ENCODE assay signal across 8 cellular contexts in genomic region chr3:184332370-184333090, GRCh38. TPM values are rescaled to one million over a fixed set of nuclear protein-coding genes. Genes with fewer than 3 reads are reported as not detected.
A peak's percentile ranks its signal among the peaks of the same experiment; 100 is the strongest.
DNase-seq lines count a peak whose midpoint lies in the region; TF ChIP-seq lines count a peak whose summit lies in the region.

No MANE protein-coding gene starts in this region.

- TF ChIP-seq EP300 in SK-N-SH (IDR thresholded peaks at IDR 0.05; ENCODE audit: borderline replicate concordance in 1 of 2, low read depth in 1 of 2, low read length in 1 of 2), result no peak

- no peaks in the 10 kb centered on the region for H3K9me2 ChIP-seq in SK-N-SH

- no peaks in the 10 kb centered on the region for H3K27me3 Mint-ChIP-seq in osteocyte (ENCODE audit: unreplicated experiment)

- H3K27ac Mint-ChIP-seq in osteocyte (ENCODE audit: unreplicated experiment), result peak overlapping the region; percentile 56

- TF ChIP-seq RAD21 in SK-N-SH (IDR thresholded peaks at IDR 0.05; ENCODE audit: low read length), result no peak

- peaks cover 57% of the 10 kb centered on the region for H3K36me3 Mint-ChIP-seq in osteocyte (ENCODE audit: unreplicated experiment)

- H3K4me2 ChIP-seq in SK-N-SH, result peak overlapping the region; percentile 48

- CTCF ChIA-PET in SK-N-SH (lab: Yijun Ruan, JAX), result no interaction called here

- DNase-seq in ELR (ENCODE audit: low read depth) (peak; percentile 98), SK-N-SH (no peak), epithelial cell of proximal tubule (ENCODE audit: low read depth) (peak; percentile 74), osteocyte (ENCODE audit: extremely low spot score, unreplicated experiment) (no peak), HUDEP-2 (lab: John Stamatoyannopoulos, UW; ENCODE audit: unreplicated experiment in 76 of 76) (no peak), COLO668 (lab: John Stamatoyannopoulos, UW; ENCODE audit: unreplicated experiment) (no peak), BE2C (no peak)
- no peak for DNase-seq in activated effector memory CD4-positive, alpha-beta T cell treated with anti-CD3 and anti-CD28 coated beads, Interleukin-2, amount 50 U/mL, for 16 hours

- no peak overlapping the region for H2AFZ ChIP-seq in SK-N-SH (ENCODE audit: low read depth)

- peaks cover 59% of the 10 kb centered on the region for H3K79me2 ChIP-seq in SK-N-SH (ENCODE audit: insufficient read depth)

- no peaks in the 10 kb centered on the region for H3K9me3 Mint-ChIP-seq in osteocyte (ENCODE audit: unreplicated experiment)

- H3K9me3 ChIP-seq in SK-N-SH (no peaks in the 10 kb centered on the region), BE2C (no peaks in the 10 kb centered on the region)

- H3K4me3 ChIP-seq in SK-N-SH (ENCODE audit: low read depth in 2 of 2, low read length in 1 of 2) (no peak overlapping the region), epithelial cell of proximal tubule (ENCODE audit: low read depth, low read length) (no peak overlapping the region), BE2C (ENCODE audit: low read depth, low read length) (no peak overlapping the region)

- H3K9ac ChIP-seq in SK-N-SH, result peak overlapping the region; percentile 53

- TF ChIP-seq CTCF in SK-N-SH (IDR thresholded peaks at IDR 0.05), result no peak
- TF ChIP-seq CTCF in epithelial cell of proximal tubule (conservative IDR thresholded peaks at IDR 0.05; ENCODE audit: low read depth, low read length), result no peak
- no peak for TF ChIP-seq CTCF in osteocyte (IDR thresholded peaks at IDR 0.05)
- TF ChIP-seq CTCF in BE2C (IDR thresholded peaks at IDR 0.05; ENCODE audit: low read depth, low read length), result no peak

- peak overlapping the region; percentile 41 to 90 for H3K27ac ChIP-seq in SK-N-SH (ENCODE audit: low read depth in 2 of 2, low read length in 1 of 2)

- peaks cover 78% of the 10 kb centered on the region for H3F3A ChIP-seq in SK-N-SH (replicated peaks; ENCODE audit: insufficient read depth)

- peaks cover 23% of the 10 kb centered on the region for H4K20me1 ChIP-seq in SK-N-SH (ENCODE audit: insufficient read depth)

- WGBS in SK-N-SH (ENCODE audit: low lambda C conversion rate), result 41% methylated on average over 10 of the region's 10 CpGs

- peaks cover 22 to 38% of the 10 kb centered on the region in 2 experiments; a peak in 3 of 4 replicates for H3K4me1 ChIP-seq in SK-N-SH (ENCODE audit: control insufficient read depth in 1 of 2, insufficient read depth in 2 of 2, low read depth in 1 of 2, low read length in 1 of 2)
- H3K4me1 ChIP-seq in BE2C, result peaks cover 12% of the 10 kb centered on the region

- H3K4me1 Mint-ChIP-seq in osteocyte (ENCODE audit: unreplicated experiment), result peaks cover 25% of the 10 kb centered on the region

- H3K27me3 ChIP-seq in SK-N-SH (ENCODE audit: insufficient read depth) (no peaks in the 10 kb centered on the region), BE2C (no peaks in the 10 kb centered on the region)

- POLR2A ChIA-PET in SK-N-SH (lab: Yijun Ruan, JAX), result no interaction called here

- H3K4me3 Mint-ChIP-seq in osteocyte (ENCODE audit: unreplicated experiment), result no peak overlapping the region

- H3K36me3 ChIP-seq in SK-N-SH (replicated peaks in 1 of 2; ENCODE audit: control insufficient read depth in 1 of 2, insufficient read depth in 2 of 2, low read length in 1 of 2) (peaks cover 60 to 65% of the 10 kb centered on the region in 2 experiments), BE2C (peaks cover 80% of the 10 kb centered on the region)

TF ChIP-seq in SK-N-SH, 30 proteins besides CTCF, POLR2A, EP300 and RAD21 (continues in another document):
- TF ChIP-seq PBX3 (IDR thresholded peaks at IDR 0.05), result peak; percentile 33; the same call in 1 of the 2 replicates
- TF ChIP-seq TEAD4 (IDR thresholded peaks at IDR 0.05; ENCODE audit: borderline replicate concordance, insufficient read depth), result peak; percentile 69; the same call in 1 of the 2 replicates
- TF ChIP-seq, protein P1, sequence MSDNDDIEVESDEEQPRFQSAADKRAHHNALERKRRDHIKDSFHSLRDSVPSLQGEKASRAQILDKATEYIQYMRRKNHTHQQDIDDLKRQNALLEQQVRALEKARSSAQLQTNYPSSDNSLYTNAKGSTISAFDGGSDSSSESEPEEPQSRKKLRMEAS (IDR thresholded peaks at IDR 0.05; ENCODE audit: low read depth), result peak; percentile 74
- no peak for TF ChIP-seq RCOR1 (IDR thresholded peaks at IDR 0.05; ENCODE audit: low read length)
- TF ChIP-seq YY1 (IDR thresholded peaks at IDR 0.05; ENCODE audit: low read depth), result no peak
- TF ChIP-seq NRF1 (IDR thresholded peaks at IDR 0.05; ENCODE audit: low read depth, low read length), result no peak
- TF ChIP-seq SMC3 (IDR thresholded peaks at IDR 0.05; ENCODE audit: low read depth, low read length), result no peak
- TF ChIP-seq RXRA (IDR thresholded peaks at IDR 0.05; ENCODE audit: borderline replicate concordance, low read depth), result no peak
- no peak for TF ChIP-seq FOXM1 (IDR thresholded peaks at IDR 0.05; ENCODE audit: low read depth)
- TF ChIP-seq FOXJ3 (CRISPR knock-in tag; IDR thresholded peaks at IDR 0.05), result no peak
- 0 out of 2 replicates have a peak, but pooled peaks have one; percentile 15 for TF ChIP-seq REST (IDR thresholded peaks at IDR 0.05; ENCODE audit: low read depth, low read length)
- peak; percentile 70 for TF ChIP-seq JUND (IDR thresholded peaks at IDR 0.05)
- TF ChIP-seq NFIC (IDR thresholded peaks at IDR 0.05; ENCODE audit: borderline replicate concordance), result peak; percentile 66
- TF ChIP-seq GATA2 (CRISPR knock-in tag; IDR thresholded peaks at IDR 0.05), result no peak
- peak; percentile 76 for TF ChIP-seq TCF12 (IDR thresholded peaks at IDR 0.05)
- TF ChIP-seq MXI1 (IDR thresholded peaks at IDR 0.05; ENCODE audit: low read depth, low read length), result no peak

RNA-seq across cellular contexts. Expression of gene FAM131A, which starts 4.9 kb away (rescaled TPM):
- polyA plus RNA-seq in SK-N-SH (2012; rRNA removed), result 31.6 and 34.2 TPM in 2 replicates
- 17.5 and 27.0 TPM in 2 replicates for polyA plus RNA-seq in SK-N-SH (2012; cell fraction: cytosol; rRNA removed)
- 56.4 and 63.9 TPM in 2 replicates for polyA plus RNA-seq in SK-N-SH (2012; cell fraction: nucleus; rRNA removed)
- total RNA-seq in epithelial cell of proximal tubule (21.3 and 22.7 TPM in 2 replicates), osteocyte (10.1 and 11.3 TPM in 2 replicates)
- polyA plus RNA-seq in BE2C (2012; ENCODE audit: insufficient read depth, insufficient read length, low read depth), result 36.2 TPM

RNA-seq across cellular contexts. Expression of gene EIF4G1, which starts 18.1 kb away (rescaled TPM):
- polyA plus RNA-seq in SK-N-SH (2012; rRNA removed), result 207 and 262 TPM in 2 replicates
- 144 and 191 TPM in 2 replicates for polyA plus RNA-seq in SK-N-SH (2012; cell fraction: cytosol; rRNA removed)
- polyA plus RNA-seq in SK-N-SH (2012; cell fraction: nucleus; rRNA removed), result 356 and 392 TPM in 2 replicates
- 313 and 519 TPM in 2 replicates for total RNA-seq in epithelial cell of proximal tubule
- 367 and 385 TPM in 2 replicates for total RNA-seq in osteocyte
- 549 TPM for polyA plus RNA-seq in BE2C (2012; ENCODE audit: insufficient read depth, insufficient read length, low read depth)

RNA-seq across cellular contexts. Expression of gene CLCN2, which starts 28.9 kb away (rescaled TPM):
- 8.6 and 9.1 TPM in 2 replicates for polyA plus RNA-seq in SK-N-SH (2012; rRNA removed)
- polyA plus RNA-seq in SK-N-SH (2012; cell fraction: cytosol; rRNA removed), result 2.8 and 3.9 TPM in 2 replicates
- 38.1 TPM in 2 replicates for polyA plus RNA-seq in SK-N-SH (2012; cell fraction: nucleus; rRNA removed)
- total RNA-seq in epithelial cell of proximal tubule (4.2 and 5.2 TPM in 2 replicates), osteocyte (9.4 and 9.7 TPM in 2 replicates)
- 12.2 TPM for polyA plus RNA-seq in BE2C (2012; ENCODE audit: insufficient read depth, insufficient read length, low read depth)

RNA-seq across cellular contexts. Expression of gene POLR2H, which starts 29.0 kb away (rescaled TPM):
- 206 and 258 TPM in 2 replicates for polyA plus RNA-seq in SK-N-SH (2012; rRNA removed)
- 216 and 239 TPM in 2 replicates for polyA plus RNA-seq in SK-N-SH (2012; cell fraction: cytosol; rRNA removed)
- polyA plus RNA-seq in SK-N-SH (2012; cell fraction: nucleus; rRNA removed), result 457 and 484 TPM in 2 replicates
- total RNA-seq in epithelial cell of proximal tubule (123 and 182 TPM in 2 replicates), osteocyte (56.4 and 57.7 TPM in 2 replicates)
- 242 TPM for polyA plus RNA-seq in BE2C (2012; ENCODE audit: insufficient read depth, insufficient read length, low read depth)

RNA-seq across cellular contexts. Expression of gene PSMD2, which starts 33.5 kb away (rescaled TPM):
- 328 and 382 TPM in 2 replicates for polyA plus RNA-seq in SK-N-SH (2012; rRNA removed)
- 208 and 302 TPM in 2 replicates for polyA plus RNA-seq in SK-N-SH (2012; cell fraction: cytosol; rRNA removed)
- 224 and 445 TPM in 2 replicates for polyA plus RNA-seq in SK-N-SH (2012; cell fraction: nucleus; rRNA removed)
- total RNA-seq in epithelial cell of proximal tubule, result 506 and 1,067 TPM in 2 replicates
- 222 and 239 TPM in 2 replicates for total RNA-seq in osteocyte
- 356 TPM for polyA plus RNA-seq in BE2C (2012; ENCODE audit: insufficient read depth, insufficient read length, low read depth)

Comparison
In these comparisons a context has a peak if more than half of its experiments do, and no peak if none do; other contexts are left out.
1. DNase-seq: peak in ELR (single experiment) and epithelial cell of proximal tubule (single experiment); none in SK-N-SH (single experiment), osteocyte (single experiment), HUDEP-2 (0 of 76), activated effector memory CD4-positive, alpha-beta T cell treated with anti-CD3 and anti-CD28 coated beads, Interleukin-2, amount 50 U/mL, for 16 hours (single experiment), COLO668 (single experiment) and BE2C (single experiment).